Comparison of ENCODE assay signal across 35 cellular contexts in the genomic region with DNA sequence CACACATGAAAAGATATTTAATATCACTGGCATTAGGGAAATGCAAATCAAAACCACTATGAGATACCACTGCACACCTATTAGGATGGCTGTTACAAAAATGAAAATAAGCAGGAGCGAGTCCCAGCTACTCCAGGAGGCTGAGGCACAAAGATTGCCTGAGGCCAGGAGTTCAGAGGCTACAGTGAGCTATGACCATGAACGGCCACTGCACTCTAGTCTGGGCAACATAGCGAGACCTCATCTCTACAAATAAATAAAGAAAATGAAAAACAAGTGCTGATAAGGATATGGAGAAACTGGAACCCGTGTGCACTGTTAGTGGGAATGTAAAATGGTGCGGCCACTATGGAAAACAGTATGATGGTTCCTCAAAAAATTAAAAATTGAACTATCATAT.
"Had no signal": no experiment of that assay in that cellular context is flagged by ENCODE, and none has a peak within 500 bp of the region (broad histone marks: within the 10 kb centered on the region; RNA-seq: fewer than 3 reads in every experiment).

No MANE protein-coding gene starts in this region.

- H3K36me3 Mint-ChIP-seq: activated CD4-positive, alpha-beta memory T cell treated with anti-CD3 and anti-CD28 coated beads for 36 hours; activated CD8-positive, alpha-beta memory T cell treated with anti-CD3 and anti-CD28 coated beads, Interleukin-2, amount 10 ng/mL, durations not matched to agents 7 days and 5 days; activated naive CD4-positive, alpha-beta T cell treated with anti-CD3 and anti-CD28 coated beads, Interleukin-2, amount 50 U/mL, for 24 hours; activated naive CD8-positive, alpha-beta T cell treated with anti-CD3 and anti-CD28 coated beads for 36 hours had no signal

- ATAC-seq: activated CD8-positive, alpha-beta memory T cell treated with anti-CD3 and anti-CD28 coated beads, Interleukin-2, amount 10 ng/mL, durations not matched to agents 7 days and 5 days; activated CD8-positive, alpha-beta T cell treated with anti-CD3 and anti-CD28 coated beads, Interleukin-2, amount 10 ng/mL, durations not matched to agents 7 days and 5 days; activated naive CD8-positive, alpha-beta T cell treated with anti-CD3 and anti-CD28 coated beads, Interleukin-2, amount 50 U/mL, for 24 hours; body of pancreas; gastrocnemius medialis; heart left ventricle had no signal

- H3K27ac ChIP-seq: adrenal gland, body of pancreas, colonic mucosa, dorsolateral prefrontal cortex, esophagus muscularis mucosa, foreskin keratinocyte, gastrocnemius medialis, heart left ventricle had no signal

- H3K27me3 Mint-ChIP-seq: activated CD4-positive, alpha-beta memory T cell treated with anti-CD3 and anti-CD28 coated beads for 36 hours; activated CD4-positive, alpha-beta T cell treated with anti-CD3 and anti-CD28 coated beads for 36 hours; activated CD4-positive, alpha-beta T cell treated with anti-CD3 and anti-CD28 coated beads, Interleukin-2, amount 10 ng/mL, durations not matched to agents 24 days and 14 days; activated CD8-positive, alpha-beta memory T cell treated with anti-CD3 and anti-CD28 coated beads, Interleukin-2, amount 10 ng/mL, durations not matched to agents 7 days and 5 days; activated naive CD4-positive, alpha-beta T cell treated with anti-CD3 and anti-CD28 coated beads, Interleukin-2, amount 50 U/mL, for 24 hours; activated naive CD8-positive, alpha-beta T cell treated with anti-CD3 and anti-CD28 coated beads for 36 hours; activated naive CD8-positive, alpha-beta T cell treated with anti-CD3 and anti-CD28 coated beads, Interleukin-2, amount 50 U/mL, for 24 hours; dendritic cell treated with granulocyte-macrophage colony-stimulating factor and Interleukin-4, amounts not matched to agents 40 ng/mL and 50 ng/mL, for 4 days had no signal

- DNase-seq: activated CD4-positive, alpha-beta memory T cell treated with anti-CD3 and anti-CD28 coated beads for 36 hours; activated CD4-positive, alpha-beta T cell treated with anti-CD3 and anti-CD28 coated beads for 36 hours; activated CD4-positive, alpha-beta T cell treated with anti-CD3 and anti-CD28 coated beads, Interleukin-2, amount 10 ng/mL, durations not matched to agents 24 days and 14 days; activated CD4-positive, CD25-positive, alpha-beta regulatory T cell; activated CD4-positive, CD25-positive, alpha-beta regulatory T cell treated with anti-CD3 and anti-CD28 coated beads, Interleukin-2, amount 50 U/mL, for 72 hours; activated CD8-positive, alpha-beta memory T cell treated with anti-CD3 and anti-CD28 coated beads, Interleukin-2, amount 10 ng/mL, durations not matched to agents 7 days and 5 days; activated CD8-positive, alpha-beta memory T cell treated with anti-CD3 and anti-CD28 coated beads, Interleukin-2, amount 50 U/mL, for 4 hours; activated CD8-positive, alpha-beta T cell treated with anti-CD3 and anti-CD28 coated beads, Interleukin-2, amount 10 ng/mL, durations not matched to agents 7 days and 5 days; activated effector memory CD4-positive, alpha-beta T cell treated with anti-CD3 and anti-CD28 coated beads, Interleukin-2, amount 50 U/mL, for 16 hours; activated naive CD4-positive, alpha-beta T cell treated with anti-CD3 and anti-CD28 coated beads for 36 hours; activated naive CD8-positive, alpha-beta T cell treated with anti-CD3 and anti-CD28 coated beads for 36 hours; activated naive CD8-positive, alpha-beta T cell treated with anti-CD3 and anti-CD28 coated beads, Interleukin-2, amount 50 U/mL, for 24 hours; activated T-cell treated with anti-CD3 and anti-CD28 coated beads, Interleukin-2, amount 50 U/mL, for 1 hour; activated T-cell treated with anti-CD3 and anti-CD28 coated beads, Interleukin-2, amount 50 U/mL, for 48 hours; adrenal gland; amygdala; aorta; body of pancreas; central memory CD4-positive, alpha-beta T cell; cerebellar nuclear complex; colonic mucosa; dorsolateral prefrontal cortex; effector memory CD4-positive, alpha-beta T cell; endodermal cell; erythroblast; gastrocnemius medialis; glutamatergic neuron; hypothalamus had no signal

- H3K9me3 ChIP-seq: adrenal gland, body of pancreas, colonic mucosa, esophagus muscularis mucosa, gastrocnemius medialis, heart left ventricle had no signal

- H3K4me3 Mint-ChIP-seq: activated CD4-positive, alpha-beta memory T cell treated with anti-CD3 and anti-CD28 coated beads for 36 hours; activated CD4-positive, alpha-beta T cell treated with anti-CD3 and anti-CD28 coated beads for 36 hours; activated CD4-positive, alpha-beta T cell treated with anti-CD3 and anti-CD28 coated beads, Interleukin-2, amount 10 ng/mL, durations not matched to agents 24 days and 14 days; activated CD8-positive, alpha-beta memory T cell treated with anti-CD3 and anti-CD28 coated beads, Interleukin-2, amount 10 ng/mL, durations not matched to agents 7 days and 5 days; activated CD8-positive, alpha-beta T cell treated with anti-CD3 and anti-CD28 coated beads, Interleukin-2, amount 10 ng/mL, durations not matched to agents 7 days and 5 days; activated naive CD4-positive, alpha-beta T cell treated with anti-CD3 and anti-CD28 coated beads for 36 hours; activated naive CD4-positive, alpha-beta T cell treated with anti-CD3 and anti-CD28 coated beads, Interleukin-2, amount 50 U/mL, for 24 hours; activated naive CD8-positive, alpha-beta T cell treated with anti-CD3 and anti-CD28 coated beads for 36 hours; activated naive CD8-positive, alpha-beta T cell treated with anti-CD3 and anti-CD28 coated beads, Interleukin-2, amount 50 U/mL, for 24 hours; activated T-helper 1 cell treated with anti-CD3 and anti-CD28 coated beads, Interleukin-12 subunit alpha, Interleukin-12 subunit beta, Interleukin-2, Interleukin-4 antibody, amounts not matched to agents 30 ng/mL and 10 ng/mL and 1 ng/mL, durations not matched to agents 14 hours and 24 hours and 36 hours; dendritic cell treated with granulocyte-macrophage colony-stimulating factor and Interleukin-4, amounts not matched to agents 40 ng/mL and 50 ng/mL, for 4 days; endodermal cell had no signal

- H3K4me1 ChIP-seq: colonic mucosa, foreskin keratinocyte had no signal

- H3K4me1 Mint-ChIP-seq: activated CD4-positive, alpha-beta T cell treated with anti-CD3 and anti-CD28 coated beads for 36 hours; activated CD4-positive, alpha-beta T cell treated with anti-CD3 and anti-CD28 coated beads, Interleukin-2, amount 10 ng/mL, durations not matched to agents 24 days and 14 days; activated CD8-positive, alpha-beta memory T cell treated with anti-CD3 and anti-CD28 coated beads, Interleukin-2, amount 10 ng/mL, durations not matched to agents 7 days and 5 days; activated naive CD4-positive, alpha-beta T cell treated with anti-CD3 and anti-CD28 coated beads, Interleukin-2, amount 50 U/mL, for 24 hours; activated naive CD8-positive, alpha-beta T cell treated with anti-CD3 and anti-CD28 coated beads, Interleukin-2, amount 50 U/mL, for 24 hours had no signal

- H3K27me3 ChIP-seq: adrenal gland, body of pancreas, colonic mucosa, dorsolateral prefrontal cortex, esophagus muscularis mucosa, foreskin keratinocyte, gastrocnemius medialis, heart left ventricle had no signal

- H3K27ac Mint-ChIP-seq: activated CD4-positive, alpha-beta memory T cell treated with anti-CD3 and anti-CD28 coated beads for 36 hours; activated CD4-positive, alpha-beta T cell treated with anti-CD3 and anti-CD28 coated beads for 36 hours; activated CD4-positive, alpha-beta T cell treated with anti-CD3 and anti-CD28 coated beads, Interleukin-2, amount 10 ng/mL, durations not matched to agents 24 days and 14 days; activated CD8-positive, alpha-beta memory T cell treated with anti-CD3 and anti-CD28 coated beads, Interleukin-2, amount 10 ng/mL, durations not matched to agents 7 days and 5 days; activated CD8-positive, alpha-beta T cell treated with anti-CD3 and anti-CD28 coated beads, Interleukin-2, amount 10 ng/mL, durations not matched to agents 7 days and 5 days; activated naive CD4-positive, alpha-beta T cell treated with anti-CD3 and anti-CD28 coated beads for 36 hours; activated naive CD4-positive, alpha-beta T cell treated with anti-CD3 and anti-CD28 coated beads, Interleukin-2, amount 50 U/mL, for 24 hours; activated naive CD8-positive, alpha-beta T cell treated with anti-CD3 and anti-CD28 coated beads for 36 hours; activated naive CD8-positive, alpha-beta T cell treated with anti-CD3 and anti-CD28 coated beads, Interleukin-2, amount 50 U/mL, for 24 hours; activated T-helper 1 cell treated with anti-CD3 and anti-CD28 coated beads, Interleukin-12 subunit alpha, Interleukin-12 subunit beta, Interleukin-2, Interleukin-4 antibody, amounts not matched to agents 30 ng/mL and 10 ng/mL and 1 ng/mL, durations not matched to agents 14 hours and 24 hours and 36 hours; activated T-helper 2 cell treated with anti-CD3 and anti-CD28 coated beads, Interferon-gamma antibody, Interleukin-2, Interleukin-4, amounts not matched to agents 10 μg/mL and 5 μg/mL and 100 μg/mL, durations not matched to agents 14 hours and 24 hours and 36 hours; dendritic cell treated with granulocyte-macrophage colony-stimulating factor and Interleukin-4, amounts not matched to agents 40 ng/mL and 50 ng/mL, for 4 days; endodermal cell had no signal

- H3K4me3 ChIP-seq: adrenal gland, body of pancreas, colonic mucosa, dorsolateral prefrontal cortex, esophagus muscularis mucosa, gastrocnemius medialis, heart left ventricle had no signal

- H3K36me3 ChIP-seq: colonic mucosa, gastrocnemius medialis had no signal
